ENCODE assay signal across 1 cellular context in genomic region chr5:114018178-114018577, GRCh38.
TF ChIP-seq lines count a peak whose summit lies in the region.

No MANE protein-coding gene starts in this region.

TF ChIP-seq in SK-N-SH, 30 proteins besides CTCF, POLR2A, EP300 and RAD21 (continued from another document):
- no peak for TF ChIP-seq ZBTB33 (IDR thresholded peaks at IDR 0.05; ENCODE audit: borderline replicate concordance, low read depth)
- no peak for TF ChIP-seq TAF1 (IDR thresholded peaks at IDR 0.05; ENCODE audit: borderline replicate concordance, low read depth, low read length)
- TF ChIP-seq, protein P1, sequence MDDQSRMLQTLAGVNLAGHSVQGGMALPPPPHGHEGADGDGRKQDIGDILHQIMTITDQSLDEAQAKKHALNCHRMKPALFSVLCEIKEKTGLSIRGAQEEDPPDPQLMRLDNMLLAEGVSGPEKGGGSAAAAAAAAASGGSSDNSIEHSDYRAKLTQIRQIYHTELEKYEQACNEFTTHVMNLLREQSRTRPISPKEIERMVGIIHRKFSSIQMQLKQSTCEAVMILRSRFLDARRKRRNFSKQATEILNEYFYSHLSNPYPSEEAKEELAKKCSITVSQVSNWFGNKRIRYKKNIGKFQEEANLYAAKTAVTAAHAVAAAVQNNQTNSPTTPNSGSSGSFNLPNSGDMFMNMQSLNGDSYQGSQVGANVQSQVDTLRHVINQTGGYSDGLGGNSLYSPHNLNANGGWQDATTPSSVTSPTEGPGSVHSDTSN (IDR thresholded peaks at IDR 0.05): no peak
- no peak for TF ChIP-seq RXRA (IDR thresholded peaks at IDR 0.05; ENCODE audit: borderline replicate concordance, low read depth)
- TF ChIP-seq RFX5 (IDR thresholded peaks at IDR 0.05; ENCODE audit: low read length): no peak
- no peak for TF ChIP-seq FOSL2 (IDR thresholded peaks at IDR 0.05; ENCODE audit: borderline replicate concordance, low read depth)
